17 cellular contexts compared by ENCODE assay signal in genomic region chr3:23741403-23741706, GRCh38.
"Had no signal": no experiment of that assay in that cellular context is flagged by ENCODE, and none has a peak within 500 bp of the region (broad histone marks: within the 10 kb centered on the region; RNA-seq: fewer than 3 reads in every experiment).

No MANE protein-coding gene starts in this region.

- H3K4me3 ChIP-seq: adrenal gland, ovary, right lobe of liver, thoracic aorta had no signal

- H3K27ac ChIP-seq: adrenal gland, ovary, right lobe of liver, thoracic aorta had no signal

- H3K27me3 ChIP-seq: ovary, right lobe of liver had no signal

- H3K9me3 ChIP-seq: adrenal gland, ovary, right lobe of liver, thoracic aorta had no signal

- H3K4me1 ChIP-seq: right lobe of liver had no signal

- ATAC-seq: left lobe of liver had no signal

- H3K36me3 ChIP-seq: adrenal gland, ovary, right lobe of liver, thoracic aorta had no signal

- DNase-seq: activated CD4-positive, alpha-beta T cell treated with anti-CD3 and anti-CD28 coated beads, Interleukin-2, amount 50 U/mL, for 1 hour; activated CD4-positive, CD25-positive, alpha-beta regulatory T cell treated with anti-CD3 and anti-CD28 coated beads, Interleukin-2, amount 50 U/mL, for 72 hours; activated CD8-positive, alpha-beta memory T cell treated with anti-CD3 and anti-CD28 coated beads, Interleukin-2, amount 50 U/mL, for 4 hours; activated gamma-delta T cell; activated T-cell treated with anti-CD3 and anti-CD28 coated beads, Interleukin-2, amount 50 U/mL, for 72 hours; effector memory CD4-positive, alpha-beta T cell; foreskin melanocyte; glutamatergic neuron; hypothalamus; kidney; ovary; right lobe of liver; stimulated activated CD4-positive, alpha-beta T cell treated with anti-CD3 and anti-CD28 coated beads, Interleukin-15, amount 100 ng/mL, for 24 hours; stimulated activated CD4-positive, alpha-beta T cell treated with anti-CD3 and anti-CD28 coated beads, Interleukin-4, amount 100 ng/mL, for 1 hour had no signal
